ENCODE assay signal across 8 cellular contexts in genomic region chr2:147846382-147847081, GRCh38. TPM values are rescaled to one million over a fixed set of nuclear protein-coding genes. Genes with fewer than 3 reads are reported as not detected.
DNase-seq lines count a peak whose midpoint lies in the region; ATAC-seq lines count a peak whose summit lies in the region.

No MANE protein-coding gene starts in this region.

- H3K36me3 Mint-ChIP-seq in activated T-cell treated with anti-CD3 and anti-CD28 coated beads, Interleukin-2, amount 50 U/mL, for 72 hours (ENCODE audit: insufficient read depth in 2 of 2), result peaks cover 2 to 5% of the 10 kb centered on the region in 2 donors
- H3K36me3 Mint-ChIP-seq in activated T-helper 1 cell treated with anti-CD3 and anti-CD28 coated beads, Interleukin-12 subunit alpha, Interleukin-12 subunit beta, Interleukin-2, Interleukin-4 antibody, amounts not matched to agents 30 ng/mL and 10 ng/mL and 1 ng/mL, durations not matched to agents 14 hours and 24 hours and 36 hours (ENCODE audit: low read depth), result peaks cover 4% of the 10 kb centered on the region

- peaks cover 54% of the 10 kb centered on the region for H3K4me1 Mint-ChIP-seq in activated T-cell treated with anti-CD3 and anti-CD28 coated beads, Interleukin-2, amount 50 U/mL, for 72 hours (ENCODE audit: low read depth)
- peaks cover 35% of the 10 kb centered on the region for H3K4me1 Mint-ChIP-seq in activated T-helper 1 cell treated with anti-CD3 and anti-CD28 coated beads, Interleukin-12 subunit alpha, Interleukin-12 subunit beta, Interleukin-2, Interleukin-4 antibody, amounts not matched to agents 30 ng/mL and 10 ng/mL and 1 ng/mL, durations not matched to agents 14 hours and 24 hours and 36 hours (ENCODE audit: low read depth)
- peaks cover 49% of the 10 kb centered on the region for H3K4me1 Mint-ChIP-seq in stimulated activated naive CD8-positive, alpha-beta T cell treated with anti-CD3 and anti-CD28 coated beads, Interleukin-15, amount 100 ng/mL, for 72 hours

- no peaks in the 10 kb centered on the region for H3K9me3 ChIP-seq in iPS-20b (ENCODE audit: insufficient read depth, low read depth, low read length)

- H3K4me1 ChIP-seq in iPS-20b (ENCODE audit: insufficient read depth, low read length), result peaks cover 7% of the 10 kb centered on the region; the same call in 1 of the 2 replicates

- H3K27ac Mint-ChIP-seq in activated T-cell treated with anti-CD3 and anti-CD28 coated beads, Interleukin-2, amount 50 U/mL, for 72 hours, result no peak overlapping the region
- H3K27ac Mint-ChIP-seq in activated T-helper 1 cell treated with anti-CD3 and anti-CD28 coated beads, Interleukin-12 subunit alpha, Interleukin-12 subunit beta, Interleukin-2, Interleukin-4 antibody, amounts not matched to agents 30 ng/mL and 10 ng/mL and 1 ng/mL, durations not matched to agents 14 hours and 24 hours and 36 hours, result no peak overlapping the region
- H3K27ac Mint-ChIP-seq in stimulated activated naive CD8-positive, alpha-beta T cell treated with anti-CD3 and anti-CD28 coated beads, Interleukin-15, amount 100 ng/mL, for 72 hours, result no peak overlapping the region

- H3K27me3 Mint-ChIP-seq in activated T-cell treated with anti-CD3 and anti-CD28 coated beads, Interleukin-2, amount 50 U/mL, for 72 hours (ENCODE audit: low read depth), result peaks cover 28% of the 10 kb centered on the region
- H3K27me3 Mint-ChIP-seq in activated T-helper 1 cell treated with anti-CD3 and anti-CD28 coated beads, Interleukin-12 subunit alpha, Interleukin-12 subunit beta, Interleukin-2, Interleukin-4 antibody, amounts not matched to agents 30 ng/mL and 10 ng/mL and 1 ng/mL, durations not matched to agents 14 hours and 24 hours and 36 hours (ENCODE audit: insufficient read depth), result peaks cover 46% of the 10 kb centered on the region
- peaks cover 17% of the 10 kb centered on the region for H3K27me3 Mint-ChIP-seq in stimulated activated naive CD8-positive, alpha-beta T cell treated with anti-CD3 and anti-CD28 coated beads, Interleukin-15, amount 100 ng/mL, for 72 hours

- H3K9ac ChIP-seq in iPS-20b (ENCODE audit: low read depth, low read length), result peak overlapping the region; percentile 70; the same call in 1 of the 2 replicates

- DNase-seq in activated T-cell treated with anti-CD3 and anti-CD28 coated beads, Interleukin-2, amount 50 U/mL, for 72 hours, result no peak
- no peak for DNase-seq in activated T-cell treated with anti-CD3 and anti-CD28 coated beads, Interleukin-2, amount 50 U/mL, for 1 hour
- no peak for DNase-seq in activated T-helper 1 cell treated with anti-CD3 and anti-CD28 coated beads, Interleukin-12 subunit alpha, Interleukin-12 subunit beta, Interleukin-2, Interleukin-4 antibody, amounts not matched to agents 30 ng/mL and 10 ng/mL and 1 ng/mL, durations not matched to agents 14 hours and 24 hours and 36 hours (ENCODE audit: low spot score)
- no peak for DNase-seq in stimulated activated naive CD8-positive, alpha-beta T cell treated with anti-CD3 and anti-CD28 coated beads, Interleukin-15, amount 100 ng/mL, for 72 hours
- no peak for DNase-seq in RPMI8226

- no peaks in the 10 kb centered on the region for H3K9me3 Mint-ChIP-seq in activated T-cell treated with anti-CD3 and anti-CD28 coated beads, Interleukin-2, amount 50 U/mL, for 72 hours
- no peaks in the 10 kb centered on the region for H3K9me3 Mint-ChIP-seq in activated T-helper 1 cell treated with anti-CD3 and anti-CD28 coated beads, Interleukin-12 subunit alpha, Interleukin-12 subunit beta, Interleukin-2, Interleukin-4 antibody, amounts not matched to agents 30 ng/mL and 10 ng/mL and 1 ng/mL, durations not matched to agents 14 hours and 24 hours and 36 hours
- H3K9me3 Mint-ChIP-seq in stimulated activated naive CD8-positive, alpha-beta T cell treated with anti-CD3 and anti-CD28 coated beads, Interleukin-15, amount 100 ng/mL, for 72 hours, result no peaks in the 10 kb centered on the region

- ATAC-seq in activated T-cell treated with anti-CD3 and anti-CD28 coated beads, Interleukin-2, amount 50 U/mL, for 72 hours (replicated peaks in 1 of 2), result no peak
- ATAC-seq in stimulated activated naive CD8-positive, alpha-beta T cell treated with anti-CD3 and anti-CD28 coated beads, Interleukin-15, amount 100 ng/mL, for 72 hours, result no peak
- ATAC-seq in HG02588 (IDR thresholded peaks at IDR 0.05; ENCODE audit: unreplicated experiment) (no peak), GM19351 (IDR thresholded peaks at IDR 0.05; ENCODE audit: unreplicated experiment) (no peak)

- H3K36me3 ChIP-seq in iPS-20b (ENCODE audit: insufficient read depth, low read depth, low read length), result no peaks in the 10 kb centered on the region

- H3K4me3 Mint-ChIP-seq in activated T-cell treated with anti-CD3 and anti-CD28 coated beads, Interleukin-2, amount 50 U/mL, for 72 hours, result peak overlapping the region; percentile 90 to 91
- peak overlapping the region; percentile 95 for H3K4me3 Mint-ChIP-seq in activated T-helper 1 cell treated with anti-CD3 and anti-CD28 coated beads, Interleukin-12 subunit alpha, Interleukin-12 subunit beta, Interleukin-2, Interleukin-4 antibody, amounts not matched to agents 30 ng/mL and 10 ng/mL and 1 ng/mL, durations not matched to agents 14 hours and 24 hours and 36 hours
- H3K4me3 Mint-ChIP-seq in stimulated activated naive CD8-positive, alpha-beta T cell treated with anti-CD3 and anti-CD28 coated beads, Interleukin-15, amount 100 ng/mL, for 72 hours, result peak overlapping the region; percentile 66 to 99

- peak overlapping the region; percentile 89 for H3K4me3 ChIP-seq in iPS-20b (ENCODE audit: low read length)

- H3K27me3 ChIP-seq in iPS-20b (ENCODE audit: insufficient read depth, low read length), result no peaks in the 10 kb centered on the region

- no peak overlapping the region for H3K27ac ChIP-seq in iPS-20b (ENCODE audit: low read length)

- intact Hi-C loops in activated T-helper 1 cell treated with anti-CD3 and anti-CD28 coated beads, Interleukin-12 subunit alpha, Interleukin-12 subunit beta, Interleukin-2, Interleukin-4 antibody, amounts not matched to agents 30 ng/mL and 10 ng/mL and 1 ng/mL, durations not matched to agents 14 hours and 24 hours and 36 hours (cut with micrococcal nuclease), result loop anchor here (1.0 to 10.0 kb wide), 2 partner anchors 678 to 799 kb away; no protein-coding TSS in a partner anchor

RNA-seq across cellular contexts. Expression of gene ACVR2A, which starts 1.7 kb away (rescaled TPM):
- total RNA-seq in activated T-cell treated with anti-CD3 and anti-CD28 coated beads, Interleukin-2, amount 50 U/mL, for 72 hours, result 1 to 10 TPM; 3.0 to 4.4 TPM
- 1.7 and 3.6 TPM in 2 replicates for total RNA-seq in activated T-helper 1 cell treated with anti-CD3 and anti-CD28 coated beads, Interleukin-12 subunit alpha, Interleukin-12 subunit beta, Interleukin-2, Interleukin-4 antibody, amounts not matched to agents 30 ng/mL and 10 ng/mL and 1 ng/mL, durations not matched to agents 14 hours and 24 hours and 36 hours
